In the genomic region with DNA sequence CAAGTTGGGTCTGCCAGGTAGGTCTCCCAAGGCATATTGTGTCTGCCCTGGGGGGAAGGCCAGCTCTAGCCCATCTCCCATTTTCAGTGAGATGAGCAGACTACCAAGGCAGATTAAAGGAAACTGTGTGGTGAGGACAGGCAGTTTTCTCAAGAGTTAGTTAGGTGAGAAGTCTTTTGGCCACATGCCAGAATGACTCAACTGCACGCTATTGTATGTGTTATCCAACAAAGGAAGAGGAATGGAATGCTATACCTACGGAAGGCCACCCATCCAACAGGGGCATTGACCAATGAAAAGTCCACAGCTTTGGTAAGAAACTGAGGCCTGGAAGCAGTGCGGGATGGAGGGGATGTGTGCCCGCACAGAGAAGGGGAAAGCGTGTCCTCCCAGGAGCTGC, we compare ENCODE assay signal across 12 cellular contexts.
A peak's percentile ranks its signal among the peaks of the same experiment; 100 is the strongest.
DNase-seq lines count a peak whose midpoint lies in the region; ATAC-seq, FAIRE-seq and TF ChIP-seq lines count a peak whose summit lies in the region.
"Had no signal": no experiment of that assay in that cellular context is flagged by ENCODE, and none has a peak within 500 bp of the region (broad histone marks: within the 10 kb centered on the region; RNA-seq: fewer than 3 reads in every experiment).

No MANE protein-coding gene starts in this region.

- H3K9me3 ChIP-seq in muscle layer of duodenum (ENCODE audit: control insufficient read depth in 1 of 2, low read length in 2 of 2): no peaks in the 10 kb centered on the region
- no peaks in the 10 kb centered on the region for H3K9me3 ChIP-seq in pancreas

- H3K27me3 ChIP-seq in muscle layer of duodenum (ENCODE audit: low read depth, low read length): no peaks in the 10 kb centered on the region
- H3K27me3 ChIP-seq in pancreas: peaks cover 0 to 3% (median 0%) of the 10 kb centered on the region in 4 donors

- no peaks in the 10 kb centered on the region for H3K36me3 ChIP-seq in muscle layer of duodenum (ENCODE audit: control insufficient read depth in 1 of 2, insufficient read depth in 2 of 2, low read length in 2 of 2)
- H3K36me3 ChIP-seq in pancreas: no peaks in the 10 kb centered on the region

- ATAC-seq in HG02759 (IDR thresholded peaks at IDR 0.05; ENCODE audit: unreplicated experiment): no peak
- no peak for ATAC-seq in pancreas
- ATAC-seq: activated T-cell treated with anti-CD3 and anti-CD28 coated beads, Interleukin-2, amount 50 U/mL, for 4 hours; effector memory CD8-positive, alpha-beta T cell; stimulated activated naive CD8-positive, alpha-beta T cell treated with anti-CD3 and anti-CD28 coated beads, Interleukin-15, Interleukin-2, amounts not matched to agents 100 U/mL and 50 U/mL, for 24 hours had no signal

- intact Hi-C loops in pancreas (cut with DNase I): no loop called here

- H3K27ac ChIP-seq in muscle layer of duodenum (ENCODE audit: low read length) (peak overlapping the region; percentile 73), pancreas (no peak overlapping the region)

- H3K4me3 ChIP-seq in cardiac fibroblast (replicated peaks in 1 of 2; ENCODE audit: low read depth in 2 of 2, low read length in 2 of 2): no peak overlapping the region
- no peak overlapping the region for H3K4me3 ChIP-seq in muscle layer of duodenum (ENCODE audit: low read depth in 1 of 2, low read length in 2 of 2)
- H3K4me3 ChIP-seq in pancreas: no peak overlapping the region

- TF ChIP-seq CTCF in cardiac fibroblast (IDR thresholded peaks at IDR 0.05; ENCODE audit: low read depth, low read length) (no peak), pancreas (IDR thresholded peaks at IDR 0.05) (no peak)

- DNase-seq in EL (peak; percentile 61), NCI-H69 (lab: John Stamatoyannopoulos, UW) (peak; percentile 29), cardiac fibroblast (ENCODE audit: low read depth in 2 of 2) (peak; percentile 52 to 89), UCSD-AML1 (lab: John Stamatoyannopoulos, UW; ENCODE audit: unreplicated experiment) (no peak), NCI-H1694 (lab: John Stamatoyannopoulos, UW) (no peak), pancreas (no peak)
- DNase-seq: activated T-cell treated with anti-CD3 and anti-CD28 coated beads, Interleukin-2, amount 50 U/mL, for 4 hours; effector memory CD8-positive, alpha-beta T cell; stimulated activated CD4-positive, alpha-beta T cell treated with anti-CD3 and anti-CD28 coated beads, Interleukin-4, amount 100 ng/mL, for 24 hours; stimulated activated naive CD8-positive, alpha-beta T cell treated with anti-CD3 and anti-CD28 coated beads, Interleukin-15, Interleukin-2, amounts not matched to agents 100 U/mL and 50 U/mL, for 24 hours had no signal

- H3K4me1 ChIP-seq in muscle layer of duodenum (ENCODE audit: control insufficient read depth in 1 of 2, insufficient read depth in 2 of 2, low read length in 2 of 2): peaks cover 0 to 16% of the 10 kb centered on the region in 2 donors
- no peaks in the 10 kb centered on the region for H3K4me1 ChIP-seq in pancreas

- WGBS in pancreas, 2 donors: 83 to 89% methylated on average over 5 of the region's 5 CpGs

- FAIRE-seq in pancreas (lab: Jason Lieb, UNC): no peak

Comparison
In these comparisons a context has a peak if more than half of its experiments do, and no peak if none do; other contexts are left out.
1. DNase-seq: peak in EL (single experiment), NCI-H69 (single experiment) and cardiac fibroblast (2 of 2); none in UCSD-AML1 (single experiment), NCI-H1694 (single experiment) and pancreas (0 of 6).